24 cellular contexts compared by ENCODE assay signal in genomic region chr12:91460457-91460856, GRCh38.
DNase-seq lines count a peak whose midpoint lies in the region; ATAC-seq and TF ChIP-seq lines count a peak whose summit lies in the region.
"Had no signal": no experiment of that assay in that cellular context is flagged by ENCODE, and none has a peak within 500 bp of the region (broad histone marks: within the 10 kb centered on the region; RNA-seq: fewer than 3 reads in every experiment).

No MANE protein-coding gene starts in this region.

- H3K36me3 ChIP-seq in esophagus squamous epithelium, result no peaks in the 10 kb centered on the region

- no peaks in the 10 kb centered on the region for H3K4me1 Mint-ChIP-seq in nephron

- H3K36me3 Mint-ChIP-seq in nephron (ENCODE audit: low read depth), result no peaks in the 10 kb centered on the region
- H3K36me3 Mint-ChIP-seq in activated naive CD4-positive, alpha-beta T cell treated with anti-CD3 and anti-CD28 coated beads, Interleukin-2, amount 50 U/mL, for 72 hours, result no peaks in the 10 kb centered on the region

- H3K9me3 Mint-ChIP-seq in nephron, result peaks cover 12% of the 10 kb centered on the region
- no peaks in the 10 kb centered on the region for H3K9me3 Mint-ChIP-seq in activated naive CD4-positive, alpha-beta T cell treated with anti-CD3 and anti-CD28 coated beads, Interleukin-2, amount 50 U/mL, for 72 hours
- H3K9me3 Mint-ChIP-seq: T-helper 1 cell treated with Interleukin-12 subunit alpha and Interleukin-12 subunit beta and Interleukin-4 antibody, amounts not matched to agents 30 μg/mL and 1 μg/mL, for 36 hours had no signal

- no peak overlapping the region for H3K4me3 Mint-ChIP-seq in nephron
- H3K4me3 Mint-ChIP-seq: T-helper 1 cell treated with Interleukin-12 subunit alpha and Interleukin-12 subunit beta and Interleukin-4 antibody, amounts not matched to agents 30 μg/mL and 1 μg/mL, for 36 hours had no signal

- H3K9me3 ChIP-seq in esophagus squamous epithelium, result no peaks in the 10 kb centered on the region

- no peak overlapping the region for H3K4me3 ChIP-seq in esophagus squamous epithelium
- H3K4me3 ChIP-seq: GM23248 had no signal

- peak overlapping the region in 2 of 3 experiments; percentile 33 to 63 for H3K27ac Mint-ChIP-seq in nephron
- no peak overlapping the region for H3K27ac Mint-ChIP-seq in activated naive CD4-positive, alpha-beta T cell treated with anti-CD3 and anti-CD28 coated beads, Interleukin-2, amount 50 U/mL, for 72 hours
- H3K27ac Mint-ChIP-seq: T-helper 1 cell treated with Interleukin-12 subunit alpha and Interleukin-12 subunit beta and Interleukin-4 antibody, amounts not matched to agents 30 μg/mL and 1 μg/mL, for 36 hours had no signal

- TF ChIP-seq CTCF in nephron (IDR thresholded peaks at IDR 0.05; ENCODE audit: unreplicated experiment in 3 of 3), result no peak
- no peak for TF ChIP-seq CTCF in esophagus squamous epithelium (IDR thresholded peaks at IDR 0.05)

- DNase-seq in DMS 273 (lab: John Stamatoyannopoulos, UW; ENCODE audit: unreplicated experiment) (peak; percentile 8), DMS 273 treated with DMSO at 0.1 percent for 48 hours (lab: John Stamatoyannopoulos, UW) (no peak), NCI-H146 treated with DMSO at 0.1 percent for 48 hours (lab: John Stamatoyannopoulos, UW; ENCODE audit: unreplicated experiment) (peak; percentile 33), NCI-H69 (lab: John Stamatoyannopoulos, UW) (peak; percentile 98), esophagus squamous epithelium (lab: John Stamatoyannopoulos, UW) (no peak), OCI-M2 (lab: John Stamatoyannopoulos, UW; ENCODE audit: unreplicated experiment) (no peak)
- DNase-seq in activated naive CD4-positive, alpha-beta T cell treated with anti-CD3 and anti-CD28 coated beads, Interleukin-2, amount 50 U/mL, for 72 hours (ENCODE audit: low spot score in 2 of 2), result no peak
- DNase-seq: AML-193, GDM1, GM23248, HCEC 1CT, KBM-7, MV-4-11, NCI-H1694, NCI-H446, NCI-H774, PC-3, RPMI8226, SHP77 treated with DMSO at 0.1 percent for 48 hours had no signal

- ATAC-seq in activated naive CD4-positive, alpha-beta T cell treated with anti-CD3 and anti-CD28 coated beads, Interleukin-2, amount 50 U/mL, for 72 hours, result no peak
- ATAC-seq: HepG2, PC-3 had no signal

- no peaks in the 10 kb centered on the region for H3K4me1 ChIP-seq in esophagus squamous epithelium

- no peak overlapping the region for H3K27ac ChIP-seq in esophagus squamous epithelium
- H3K27ac ChIP-seq: 22Rv1, C4-2B, GM23248 had no signal

- intact Hi-C loops in esophagus squamous epithelium (cut with DNase I), result no loop called here

- no peaks in the 10 kb centered on the region for H3K27me3 ChIP-seq in esophagus squamous epithelium

- TF ChIP-seq POLR2A in esophagus squamous epithelium (IDR thresholded peaks at IDR 0.05), result no peak

- WGBS in esophagus squamous epithelium, 2 donors, result 71 to 87% methylated on average over 1 of the region's 1 CpG

- H3K27me3 Mint-ChIP-seq in nephron (ENCODE audit: low read depth), result no peaks in the 10 kb centered on the region

Comparison
In these comparisons a context has a peak if more than half of its experiments do, and no peak if none do; other contexts are left out.
1. DNase-seq: peak in DMS 273 (single experiment), NCI-H146 treated with DMSO at 0.1 percent for 48 hours (single experiment) and NCI-H69 (single experiment); none in DMS 273 treated with DMSO at 0.1 percent for 48 hours (single experiment), esophagus squamous epithelium (single experiment), activated naive CD4-positive, alpha-beta T cell treated with anti-CD3 and anti-CD28 coated beads, Interleukin-2, amount 50 U/mL, for 72 hours (0 of 2) and OCI-M2 (single experiment).
2. H3K27ac Mint-ChIP-seq: peak in nephron (2 of 3); none in activated naive CD4-positive, alpha-beta T cell treated with anti-CD3 and anti-CD28 coated beads, Interleukin-2, amount 50 U/mL, for 72 hours (0 of 2).